11 cellular contexts compared by ENCODE assay signal in the genomic region with DNA sequence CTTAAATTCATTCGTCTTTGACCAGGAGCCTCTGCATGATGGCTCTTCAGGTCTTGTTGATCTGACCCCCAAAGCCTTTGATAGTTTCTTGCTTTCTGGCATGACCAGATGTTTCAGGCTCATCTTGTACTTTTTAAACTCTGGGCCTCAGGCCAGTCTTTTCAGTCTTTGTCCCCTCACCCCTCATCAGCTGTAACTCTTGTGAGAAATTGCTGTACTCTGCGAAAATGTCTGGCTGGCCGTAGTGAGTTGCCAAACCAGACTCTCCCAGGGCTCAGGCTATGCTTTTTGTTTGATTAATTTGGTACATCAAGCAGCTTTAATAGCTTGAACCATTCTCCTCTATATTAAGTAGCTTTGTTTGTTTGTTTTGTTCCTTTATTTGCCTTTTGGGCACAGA.
A peak's percentile ranks its signal among the peaks of the same experiment; 100 is the strongest.
DNase-seq lines count a peak whose midpoint lies in the region; ATAC-seq and TF ChIP-seq lines count a peak whose summit lies in the region.
"Had no signal": no experiment of that assay in that cellular context is flagged by ENCODE, and none has a peak within 500 bp of the region (broad histone marks: within the 10 kb centered on the region; RNA-seq: fewer than 3 reads in every experiment).

No MANE protein-coding gene starts in this region.

- peaks cover 12% of the 10 kb centered on the region for H3K9me3 Mint-ChIP-seq in chondrocyte (ENCODE audit: low read depth)

- no peak overlapping the region for H4K91ac ChIP-seq in IMR-90 (ENCODE audit: insufficient read depth, low read depth, low read length)
- no peak overlapping the region for H4K91ac ChIP-seq in mesenchymal stem cell (ENCODE audit: low read length)

- no peak overlapping the region for H2AK9ac ChIP-seq in IMR-90 (replicated peaks; ENCODE audit: low read depth, low read length, poor library complexity)

- peaks cover 8% of the 10 kb centered on the region for H3K36me3 Mint-ChIP-seq in chondrocyte (ENCODE audit: low read depth)

- H3K27me3 ChIP-seq in IMR-90 (ENCODE audit: control insufficient read depth, insufficient read depth, low read length): no peaks in the 10 kb centered on the region
- H3K27me3 ChIP-seq in mesenchymal stem cell (ENCODE audit: control insufficient read depth in 1 of 2, insufficient read depth in 1 of 2, low read length in 2 of 2): no peaks in the 10 kb centered on the region

- H3K56ac ChIP-seq in IMR-90 (ENCODE audit: extremely low read depth, insufficient read depth, low read length): no peak overlapping the region

- H4K8ac ChIP-seq in IMR-90 (ENCODE audit: low read depth in 2 of 2, low read length in 2 of 2): no peak overlapping the region
- no peak overlapping the region for H4K8ac ChIP-seq in mesenchymal stem cell (ENCODE audit: low read length)

- no peaks in the 10 kb centered on the region for H3K27me3 Mint-ChIP-seq in chondrocyte (ENCODE audit: low read depth)

- peak overlapping the region; percentile 76 for H3K27ac Mint-ChIP-seq in chondrocyte (ENCODE audit: unreplicated experiment)

- no peak overlapping the region for H2BK12ac ChIP-seq in mesenchymal stem cell (ENCODE audit: low read length in 2 of 2)

- H3K4me3 Mint-ChIP-seq in chondrocyte (ENCODE audit: unreplicated experiment): no peak overlapping the region

- H2AK5ac ChIP-seq in IMR-90 (ENCODE audit: low read depth, low read length): no peak overlapping the region
- no peak overlapping the region for H2AK5ac ChIP-seq in mesenchymal stem cell (ENCODE audit: low read length, severe bottlenecking)

- no peak overlapping the region for H2AFZ ChIP-seq in IMR-90 (replicated peaks; ENCODE audit: low read length, poor library complexity)
- no peak overlapping the region for H2AFZ ChIP-seq in mesenchymal stem cell (ENCODE audit: low read depth, low read length)

- WGBS in IMR-90 (ENCODE audit: extremely low coverage in 2 of 2, insufficient read length in 1 of 2), 2 experiments: no CpG with 5 or more reads among the region's 3 CpGs
- 96% methylated on average over 1 of the region's 3 CpGs for WGBS in mesenchymal stem cell

- no peak overlapping the region for H2BK20ac ChIP-seq in IMR-90 (ENCODE audit: low read depth, low read length)

- peaks cover 4% of the 10 kb centered on the region for H3K9me3 ChIP-seq in IMR-90 (ENCODE audit: control insufficient read depth, insufficient read depth, low read length)
- H3K9me3 ChIP-seq in mesenchymal stem cell (ENCODE audit: control insufficient read depth, low read length): no peaks in the 10 kb centered on the region

- no peak overlapping the region for H4K5ac ChIP-seq in IMR-90 (ENCODE audit: low read depth, low read length)

- no peak overlapping the region for H3K4me2 ChIP-seq in IMR-90 (ENCODE audit: low read depth, low read length)
- no peak overlapping the region for H3K4me2 ChIP-seq in mesenchymal stem cell (ENCODE audit: low read length, poor library complexity, severe bottlenecking)

- intact Hi-C loops in IMR-90 (cut with micrococcal nuclease): no loop called here

- POLR2A ChIA-PET in IMR-90 (lab: Charles Lee; ENCODE audit: unreplicated experiment): no interaction called here

- no peak for TF ChIP-seq RAD21 in IMR-90 (IDR thresholded peaks at IDR 0.05; ENCODE audit: low read length)

- no TSS peak for BruUV-seq in IMR-90 (replicated peaks; lab: Mats Ljungman, UMichigan)

- H4K20me1 ChIP-seq in IMR-90 (ENCODE audit: insufficient read depth, low read length): no peaks in the 10 kb centered on the region

- H3K36me3 ChIP-seq in IMR-90 (ENCODE audit: control insufficient read depth, insufficient read depth, low read length) (no peaks in the 10 kb centered on the region), mesenchymal stem cell (ENCODE audit: control insufficient read depth in 1 of 2, insufficient read depth in 2 of 2, low read depth in 1 of 2, low read length in 2 of 2) (no peaks in the 10 kb centered on the region)

- TF ChIP-seq CTCF in 22Rv1 (IDR thresholded peaks at IDR 0.05) (no peak), IMR-90 (conservative IDR thresholded peaks at IDR 0.05; ENCODE audit: low read depth, low read length) (no peak), chondrocyte (IDR thresholded peaks at IDR 0.05) (no peak)

- no peak overlapping the region for H2BK120ac ChIP-seq in IMR-90 (ENCODE audit: low read depth, low read length)
- H2BK120ac ChIP-seq in mesenchymal stem cell (ENCODE audit: low read depth, low read length): no peak overlapping the region

- H3K4me1 ChIP-seq in IMR-90 (ENCODE audit: control insufficient read depth, insufficient read depth, low read length): no peaks in the 10 kb centered on the region
- peaks cover 2% of the 10 kb centered on the region for H3K4me1 ChIP-seq in mesenchymal stem cell (ENCODE audit: control insufficient read depth, insufficient read depth, low read depth, low read length)

- H3K27ac ChIP-seq in 22Rv1 (peak overlapping the region; percentile 54), IMR-90 (ENCODE audit: insufficient read depth, low read length) (no peak overlapping the region), mesenchymal stem cell (ENCODE audit: low read length, poor library complexity, severe bottlenecking) (no peak overlapping the region)

- H3K79me1 ChIP-seq in IMR-90 (ENCODE audit: low read depth in 1 of 2, low read length in 2 of 2) (peaks cover 6 to 20% of the 10 kb centered on the region in 2 experiments; a peak in 3 of 4 replicates), mesenchymal stem cell (replicated peaks; ENCODE audit: low read length, poor library complexity, severe bottlenecking) (peaks cover 27% of the 10 kb centered on the region)

- ATAC-seq in IMR-90 (ENCODE audit: low read depth): no peak
- ATAC-seq in GM19467 (IDR thresholded peaks at IDR 0.05; ENCODE audit: unreplicated experiment): no peak

- dilution Hi-C loops in IMR-90 (cut with HindIII; ENCODE audit: low sequenced_read_pairs, unreplicated experiment): no loop called here

- peak; percentile 15 for DNase-seq in IMR-90
- no peak for DNase-seq in chondrocyte (ENCODE audit: low spot score)
- DNase-seq in mesenchymal stem cell: no peak
- DNase-seq in NCI-H1092 (lab: John Stamatoyannopoulos, UW): no peak
- DNase-seq in NCI-H345 (lab: John Stamatoyannopoulos, UW): no peak
- DNase-seq in SKM-1 treated with dmso at 0.1 percent for 144 hours (lab: John Stamatoyannopoulos, UW; ENCODE audit: unreplicated experiment): no peak
- DNase-seq: NCI-H2081, occipital lobe, OCI-M1 had no signal

- H3K14ac ChIP-seq in IMR-90 (replicated peaks; ENCODE audit: low read depth, low read length) (0 out of 2 replicates have a peak overlapping the region, but pooled peaks have one; percentile 1), mesenchymal stem cell (ENCODE audit: low read length in 2 of 2) (no peak overlapping the region)

- peaks cover 30% of the 10 kb centered on the region for H3K4me1 Mint-ChIP-seq in chondrocyte (ENCODE audit: low read depth)

- CTCF ChIA-PET in IMR-90 (lab: Yijun Ruan, JAX): no interaction called here

- H3K18ac ChIP-seq in IMR-90 (ENCODE audit: low read depth, low read length) (no peak overlapping the region), mesenchymal stem cell (ENCODE audit: low read depth in 1 of 2, low read length in 2 of 2) (no peak overlapping the region)

- H3K9me1 ChIP-seq in IMR-90 (ENCODE audit: insufficient read depth, low read length): no peaks in the 10 kb centered on the region

- in situ Hi-C loops in IMR-90 (cut with MboI; ENCODE audit: low sequenced_read_pairs): loop anchor here (10.0 kb wide), 1 partner anchor 428 kb away; a partner anchor contains a TSS

- no peak overlapping the region for H3K4ac ChIP-seq in IMR-90 (ENCODE audit: low read depth, low read length)
- no peak overlapping the region for H3K4ac ChIP-seq in mesenchymal stem cell (ENCODE audit: low read depth in 1 of 2, low read length in 2 of 2)

- H3K23ac ChIP-seq in IMR-90 (ENCODE audit: low read depth, low read length) (no peak overlapping the region), mesenchymal stem cell (ENCODE audit: low read length in 2 of 2) (no peak overlapping the region)

- no peak overlapping the region for H2BK5ac ChIP-seq in IMR-90 (ENCODE audit: low read depth, low read length, poor library complexity, severe bottlenecking)
- H2BK5ac ChIP-seq in mesenchymal stem cell (ENCODE audit: low read depth, low read length, poor library complexity, severe bottlenecking): no peak overlapping the region

- no peak overlapping the region for H3K4me3 ChIP-seq in IMR-90 (ENCODE audit: insufficient read depth, low read depth, low read length)
- peak overlapping the region in 1 of 2 experiments; percentile 11 for H3K4me3 ChIP-seq in mesenchymal stem cell (ENCODE audit: insufficient read depth in 1 of 2, low read depth in 1 of 2, low read length in 2 of 2)

- H2BK15ac ChIP-seq in IMR-90 (ENCODE audit: low read depth, low read length) (no peak overlapping the region), mesenchymal stem cell (ENCODE audit: low read depth, poor library complexity, severe bottlenecking) (no peak overlapping the region)

- H3K9ac ChIP-seq in IMR-90 (ENCODE audit: low read depth, low read length) (no peak overlapping the region), mesenchymal stem cell (ENCODE audit: low read length) (peak overlapping the region; percentile 63)

- no peak for TF ChIP-seq POLR2A in IMR-90 (IDR thresholded peaks at IDR 0.05; ENCODE audit: low read depth, low read length)

TF ChIP-seq in IMR-90, 13 proteins besides CTCF, POLR2A, EP300 and RAD21 (continues in another document):
- no peak for TF ChIP-seq SMC3 (IDR thresholded peaks at IDR 0.05; ENCODE audit: low read depth, low read length)
- TF ChIP-seq CHD1 (IDR thresholded peaks at IDR 0.05; ENCODE audit: low read depth, low read length): no peak
- TF ChIP-seq, protein P1, sequence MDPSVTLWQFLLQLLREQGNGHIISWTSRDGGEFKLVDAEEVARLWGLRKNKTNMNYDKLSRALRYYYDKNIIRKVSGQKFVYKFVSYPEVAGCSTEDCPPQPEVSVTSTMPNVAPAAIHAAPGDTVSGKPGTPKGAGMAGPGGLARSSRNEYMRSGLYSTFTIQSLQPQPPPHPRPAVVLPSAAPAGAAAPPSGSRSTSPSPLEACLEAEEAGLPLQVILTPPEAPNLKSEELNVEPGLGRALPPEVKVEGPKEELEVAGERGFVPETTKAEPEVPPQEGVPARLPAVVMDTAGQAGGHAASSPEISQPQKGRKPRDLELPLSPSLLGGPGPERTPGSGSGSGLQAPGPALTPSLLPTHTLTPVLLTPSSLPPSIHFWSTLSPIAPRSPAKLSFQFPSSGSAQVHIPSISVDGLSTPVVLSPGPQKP (IDR thresholded peaks at IDR 0.05; ENCODE audit: borderline replicate concordance, low read depth, low read length): no peak
- TF ChIP-seq FOS (IDR thresholded peaks at IDR 0.05; ENCODE audit: low read depth, low read length): no peak
- TF ChIP-seq RFX5 (IDR thresholded peaks at IDR 0.05; ENCODE audit: low read depth, low read length): no peak
- TF ChIP-seq NFE2L2 (IDR thresholded peaks at IDR 0.05; ENCODE audit: low read depth, low read length): no peak
- TF ChIP-seq MAZ (IDR thresholded peaks at IDR 0.05; ENCODE audit: borderline replicate concordance, low read depth, low read length): no peak
- TF ChIP-seq BHLHE40 (IDR thresholded peaks at IDR 0.05; ENCODE audit: low read depth, low read length): no peak
- no peak for TF ChIP-seq MXI1 (IDR thresholded peaks at IDR 0.05; ENCODE audit: borderline replicate concordance, low read depth, low read length)
